8 cellular contexts compared by ENCODE assay signal in genomic region chr21:46323710-46324389, GRCh38. TPM values are rescaled to one million over a fixed set of nuclear protein-coding genes. Genes with fewer than 3 reads are reported as not detected.
DNase-seq lines count a peak whose midpoint lies in the region; ATAC-seq and TF ChIP-seq lines count a peak whose summit lies in the region.

Gene C21orf58, minus strand, starts transcription at chr21:46323870. Its CDS starts 1,132 bp downstream, at chr21:46322738.
Gene PCNT, plus strand, starts transcription at chr21:46324156. Its CDS starts 73 bp downstream, at chr21:46324229.

- ATAC-seq in GM21737 (IDR thresholded peaks at IDR 0.05; ENCODE audit: unreplicated experiment) (peak; percentile 73), esophagus mucosa (peak; percentile 94)

- H3K27me3 ChIP-seq in mucosa of stomach (ENCODE audit: control insufficient read depth, insufficient read depth, low read length): no peaks in the 10 kb centered on the region

- DNase-seq in DMS53 treated with DMSO at 0.1 percent for 48 hours (lab: John Stamatoyannopoulos, UW; ENCODE audit: unreplicated experiment): peak; percentile 88
- peak; percentile 97 for DNase-seq in KG1 (lab: John Stamatoyannopoulos, UW)
- peak; percentile 98 for DNase-seq in activated T-cell treated with anti-CD3 and anti-CD28 coated beads, Interleukin-2, amount 50 U/mL, for 1 hour
- peak; percentile 97 for DNase-seq in stimulated activated CD8-positive, alpha-beta memory T cell treated with anti-CD3 and anti-CD28 coated beads, Interleukin-4, amount 100 ng/mL, for 48 hours

- H3K4me1 ChIP-seq in mucosa of stomach (ENCODE audit: control insufficient read depth, insufficient read depth, low read length): peaks cover 8% of the 10 kb centered on the region

- peak within 1 kb of the TSS; percentile 67 for H3K4me3 ChIP-seq in mucosa of stomach (ENCODE audit: low read length)

- H3K36me3 ChIP-seq in mucosa of stomach (ENCODE audit: control insufficient read depth, insufficient read depth, low read length): no peaks in the 10 kb centered on the region

- H3K9ac ChIP-seq in mucosa of stomach (ENCODE audit: low read length): peak within 1 kb of the TSS; percentile 85

- no peaks in the 10 kb centered on the region for H3K9me3 ChIP-seq in mucosa of stomach (ENCODE audit: control insufficient read depth, low read length)

TF ChIP-seq in PFSK-1, 5 proteins besides CTCF, POLR2A, EP300 and RAD21:
- peak; percentile 85; the same call in 1 of the 2 replicates for TF ChIP-seq SIN3A (IDR thresholded peaks at IDR 0.05; ENCODE audit: borderline replicate concordance, insufficient read depth, low read length)
- peak; percentile 95 for TF ChIP-seq TAF1 (IDR thresholded peaks at IDR 0.05; ENCODE audit: borderline replicate concordance, insufficient read depth, low read length)
- peak; percentile 93 for TF ChIP-seq POLR2AphosphoS5 (IDR thresholded peaks at IDR 0.05; ENCODE audit: low read depth, low read length)
- TF ChIP-seq FOXP2 (optimal IDR thresholded peaks at IDR 0.05; ENCODE audit: borderline replicate concordance, extremely low read depth, extremely low read length, insufficient read depth): no peak
- TF ChIP-seq, protein P1, sequence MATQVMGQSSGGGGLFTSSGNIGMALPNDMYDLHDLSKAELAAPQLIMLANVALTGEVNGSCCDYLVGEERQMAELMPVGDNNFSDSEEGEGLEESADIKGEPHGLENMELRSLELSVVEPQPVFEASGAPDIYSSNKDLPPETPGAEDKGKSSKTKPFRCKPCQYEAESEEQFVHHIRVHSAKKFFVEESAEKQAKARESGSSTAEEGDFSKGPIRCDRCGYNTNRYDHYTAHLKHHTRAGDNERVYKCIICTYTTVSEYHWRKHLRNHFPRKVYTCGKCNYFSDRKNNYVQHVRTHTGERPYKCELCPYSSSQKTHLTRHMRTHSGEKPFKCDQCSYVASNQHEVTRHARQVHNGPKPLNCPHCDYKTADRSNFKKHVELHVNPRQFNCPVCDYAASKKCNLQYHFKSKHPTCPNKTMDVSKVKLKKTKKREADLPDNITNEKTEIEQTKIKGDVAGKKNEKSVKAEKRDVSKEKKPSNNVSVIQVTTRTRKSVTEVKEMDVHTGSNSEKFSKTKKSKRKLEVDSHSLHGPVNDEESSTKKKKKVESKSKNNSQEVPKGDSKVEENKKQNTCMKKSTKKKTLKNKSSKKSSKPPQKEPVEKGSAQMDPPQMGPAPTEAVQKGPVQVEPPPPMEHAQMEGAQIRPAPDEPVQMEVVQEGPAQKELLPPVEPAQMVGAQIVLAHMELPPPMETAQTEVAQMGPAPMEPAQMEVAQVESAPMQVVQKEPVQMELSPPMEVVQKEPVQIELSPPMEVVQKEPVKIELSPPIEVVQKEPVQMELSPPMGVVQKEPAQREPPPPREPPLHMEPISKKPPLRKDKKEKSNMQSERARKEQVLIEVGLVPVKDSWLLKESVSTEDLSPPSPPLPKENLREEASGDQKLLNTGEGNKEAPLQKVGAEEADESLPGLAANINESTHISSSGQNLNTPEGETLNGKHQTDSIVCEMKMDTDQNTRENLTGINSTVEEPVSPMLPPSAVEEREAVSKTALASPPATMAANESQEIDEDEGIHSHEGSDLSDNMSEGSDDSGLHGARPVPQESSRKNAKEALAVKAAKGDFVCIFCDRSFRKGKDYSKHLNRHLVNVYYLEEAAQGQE (IDR thresholded peaks at IDR 0.05; ENCODE audit: insufficient read depth in 1 of 2, low read depth in 2 of 2, low read length in 2 of 2): peak in 1 of 2 experiments; percentile 72; a peak in 2 of 4 replicates
TF ChIP-seq in PFSK-1: peak in this region for 4.

RNA-seq across cellular contexts. Expression of gene C21orf58, which starts in this region (rescaled TPM):
- polyA plus RNA-seq in PFSK-1 (2012; ENCODE audit: insufficient read length, low read depth): 10.3 TPM
- 4.7 TPM for total RNA-seq in esophagus mucosa

RNA-seq across cellular contexts. Expression of gene PCNT, which starts in this region (rescaled TPM):
- polyA plus RNA-seq in PFSK-1 (2012; ENCODE audit: insufficient read length, low read depth): 30.4 TPM
- total RNA-seq in esophagus mucosa: 18.1 TPM

Comparison
In these comparisons a context has a peak if more than half of its experiments do, and no peak if none do; other contexts are left out.
1. Peak in every context shown above with its lines: DNase-seq, ATAC-seq and H3K4me3 ChIP-seq.